Comparison of ENCODE assay signal across 11 cellular contexts in the genomic region with DNA sequence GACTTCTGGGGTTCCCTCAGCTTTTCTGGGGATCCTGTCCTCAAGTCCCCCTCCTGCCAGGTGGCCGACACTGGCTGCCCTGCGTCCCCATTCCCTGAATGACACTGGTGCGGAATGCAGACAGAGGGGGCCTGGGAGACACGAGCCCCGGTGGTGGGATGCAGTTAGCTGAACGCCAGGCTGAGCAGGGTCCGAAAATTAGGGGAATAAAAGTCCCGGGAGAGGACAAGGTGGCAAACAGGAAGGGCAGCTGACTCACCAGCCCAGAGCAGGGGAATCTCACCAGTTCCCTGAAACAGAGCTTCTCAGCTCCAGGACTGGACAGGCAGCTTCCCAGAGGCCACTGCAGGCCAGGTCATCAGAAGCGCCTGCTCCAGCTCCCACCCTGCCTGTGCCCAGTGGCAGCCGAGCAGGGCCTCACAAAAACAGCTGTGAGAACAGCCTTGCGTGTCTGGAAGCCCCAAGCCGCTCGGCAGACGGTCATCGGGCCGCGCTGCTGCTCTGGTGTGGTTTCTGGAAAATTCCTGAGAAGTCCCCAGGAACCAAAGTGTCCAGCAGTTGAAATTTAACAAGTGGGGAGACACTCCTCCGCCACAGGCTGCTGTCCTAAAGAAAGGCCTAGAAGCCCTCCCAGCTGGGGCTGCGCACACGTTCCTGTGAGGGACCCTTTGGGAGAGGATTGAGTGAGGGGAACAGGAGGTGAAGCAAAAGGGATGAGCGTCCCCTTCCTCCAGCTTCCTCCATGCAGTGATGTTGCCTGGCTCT. TPM values are rescaled to one million over a fixed set of nuclear protein-coding genes. Genes with fewer than 3 reads are reported as not detected.
DNase-seq lines count a peak whose midpoint lies in the region; ATAC-seq and TF ChIP-seq lines count a peak whose summit lies in the region.
"Had no signal": no experiment of that assay in that cellular context is flagged by ENCODE, and none has a peak within 500 bp of the region (broad histone marks: within the 10 kb centered on the region; RNA-seq: fewer than 3 reads in every experiment).

No MANE protein-coding gene starts in this region.

- no peaks in the 10 kb centered on the region for H3K36me3 ChIP-seq in colonic mucosa
- H3K36me3 ChIP-seq: right lobe of liver had no signal

- intact Hi-C loops in left cardiac atrium (cut with DNase I) (no loop called here), colonic mucosa (cut with DNase I) (no loop called here)
- intact Hi-C loops in activated CD4-positive, alpha-beta T cell treated with anti-CD3 and anti-CD28 coated beads for 36 hours (cut with DNase I, micrococcal nuclease) = no loop called here

- H3K9ac ChIP-seq in colonic mucosa (ENCODE audit: low read depth in 2 of 2, low read length in 2 of 2) = no peak overlapping the region

- H3K4me3 Mint-ChIP-seq in T-helper 2 cell treated with Interferon-gamma antibody and Interleukin-4, amounts not matched to agents 5 μg/mL and 100 μg/mL, for 36 hours = peak overlapping the region; percentile 21
- no peak overlapping the region for H3K4me3 Mint-ChIP-seq in activated CD8-positive, alpha-beta T cell treated with anti-CD3 and anti-CD28 coated beads, Interleukin-2, amount 10 ng/mL, durations not matched to agents 7 days and 5 days
- peak overlapping the region; percentile 39 for H3K4me3 Mint-ChIP-seq in stimulated activated naive B cell treated with anti-CD40 and anti-IgM and Interleukin-4, amounts not matched to agents 10 μg/mL and 1 μg/mL and 100 μg/mL, for 72 hours
- no peak overlapping the region for H3K4me3 Mint-ChIP-seq in activated CD4-positive, alpha-beta T cell treated with anti-CD3 and anti-CD28 coated beads for 36 hours

- no peaks in the 10 kb centered on the region for H3K27me3 Mint-ChIP-seq in T-helper 2 cell treated with Interferon-gamma antibody and Interleukin-4, amounts not matched to agents 5 μg/mL and 100 μg/mL, for 36 hours (ENCODE audit: low read depth)
- H3K27me3 Mint-ChIP-seq in activated CD8-positive, alpha-beta T cell treated with anti-CD3 and anti-CD28 coated beads, Interleukin-2, amount 10 ng/mL, durations not matched to agents 7 days and 5 days (ENCODE audit: low read depth) = no peaks in the 10 kb centered on the region
- H3K27me3 Mint-ChIP-seq in stimulated activated naive B cell treated with anti-CD40 and anti-IgM and Interleukin-4, amounts not matched to agents 10 μg/mL and 1 μg/mL and 100 μg/mL, for 72 hours = peaks cover 0 to 1% of the 10 kb centered on the region in 2 donors
- peaks cover 2% of the 10 kb centered on the region for H3K27me3 Mint-ChIP-seq in activated CD4-positive, alpha-beta T cell treated with anti-CD3 and anti-CD28 coated beads for 36 hours

- H3K4me1 ChIP-seq in colonic mucosa = no peaks in the 10 kb centered on the region
- H3K4me1 ChIP-seq: right lobe of liver had no signal

- ATAC-seq in activated CD8-positive, alpha-beta T cell treated with anti-CD3 and anti-CD28 coated beads, Interleukin-2, amount 10 ng/mL, durations not matched to agents 7 days and 5 days = no peak
- ATAC-seq in left cardiac atrium = no peak
- no peak for ATAC-seq in stimulated activated naive B cell treated with anti-CD40 and anti-IgM and Interleukin-4, amounts not matched to agents 10 μg/mL and 1 μg/mL and 100 μg/mL, for 72 hours (replicated peaks)
- no peak for ATAC-seq in HG03354 (IDR thresholded peaks at IDR 0.05; ENCODE audit: poor library complexity, severe bottlenecking, unreplicated experiment)
- ATAC-seq in activated CD4-positive, alpha-beta T cell treated with anti-CD3 and anti-CD28 coated beads for 36 hours = no peak

- no peak overlapping the region for H3K4me3 ChIP-seq in colonic mucosa
- H3K4me3 ChIP-seq: A549, right lobe of liver had no signal

- H3K27ac ChIP-seq in colonic mucosa = no peak overlapping the region
- H3K27ac ChIP-seq: right lobe of liver had no signal

- H3K9me3 ChIP-seq in colonic mucosa = no peaks in the 10 kb centered on the region
- H3K9me3 ChIP-seq: A549, right lobe of liver had no signal

- CTCF ChIA-PET in activated CD8-positive, alpha-beta T cell treated with anti-CD3 and anti-CD28 coated beads, Interleukin-2, amount 10 ng/mL, durations not matched to agents 7 days and 5 days (lab: Charles Lee) = interaction anchor here (1.7 kb wide), 1 partner anchor 19 kb away, joined by 5 read pairs; no protein-coding TSS in a partner anchor
- CTCF ChIA-PET in activated CD4-positive, alpha-beta T cell treated with anti-CD3 and anti-CD28 coated beads for 36 hours (lab: Charles Lee) = no interaction called here

- H3K27me3 ChIP-seq in colonic mucosa = peaks cover 9% of the 10 kb centered on the region
- H3K27me3 ChIP-seq: right lobe of liver had no signal

- no peaks in the 10 kb centered on the region for H3K9me3 Mint-ChIP-seq in T-helper 2 cell treated with Interferon-gamma antibody and Interleukin-4, amounts not matched to agents 5 μg/mL and 100 μg/mL, for 36 hours
- H3K9me3 Mint-ChIP-seq in activated CD8-positive, alpha-beta T cell treated with anti-CD3 and anti-CD28 coated beads, Interleukin-2, amount 10 ng/mL, durations not matched to agents 7 days and 5 days (ENCODE audit: insufficient read depth) = no peaks in the 10 kb centered on the region
- H3K9me3 Mint-ChIP-seq in stimulated activated naive B cell treated with anti-CD40 and anti-IgM and Interleukin-4, amounts not matched to agents 10 μg/mL and 1 μg/mL and 100 μg/mL, for 72 hours = peaks cover 0 to 11% of the 10 kb centered on the region in 2 donors
- no peaks in the 10 kb centered on the region for H3K9me3 Mint-ChIP-seq in activated CD4-positive, alpha-beta T cell treated with anti-CD3 and anti-CD28 coated beads for 36 hours (ENCODE audit: low read depth)

- H3K4me1 Mint-ChIP-seq in T-helper 2 cell treated with Interferon-gamma antibody and Interleukin-4, amounts not matched to agents 5 μg/mL and 100 μg/mL, for 36 hours (ENCODE audit: low read depth) = peaks cover 43% of the 10 kb centered on the region
- peaks cover 65% of the 10 kb centered on the region for H3K4me1 Mint-ChIP-seq in activated CD8-positive, alpha-beta T cell treated with anti-CD3 and anti-CD28 coated beads, Interleukin-2, amount 10 ng/mL, durations not matched to agents 7 days and 5 days (ENCODE audit: low read depth)
- H3K4me1 Mint-ChIP-seq in stimulated activated naive B cell treated with anti-CD40 and anti-IgM and Interleukin-4, amounts not matched to agents 10 μg/mL and 1 μg/mL and 100 μg/mL, for 72 hours = peaks cover 53 to 73% of the 10 kb centered on the region in 2 donors
- H3K4me1 Mint-ChIP-seq in activated CD4-positive, alpha-beta T cell treated with anti-CD3 and anti-CD28 coated beads for 36 hours = peaks cover 44% of the 10 kb centered on the region

- no peak for TF ChIP-seq CTCF in colonic mucosa (IDR thresholded peaks at IDR 0.05)

- H3K36me3 Mint-ChIP-seq in T-helper 2 cell treated with Interferon-gamma antibody and Interleukin-4, amounts not matched to agents 5 μg/mL and 100 μg/mL, for 36 hours (ENCODE audit: low read depth) = peaks cover 36% of the 10 kb centered on the region
- H3K36me3 Mint-ChIP-seq in activated CD8-positive, alpha-beta T cell treated with anti-CD3 and anti-CD28 coated beads, Interleukin-2, amount 10 ng/mL, durations not matched to agents 7 days and 5 days (ENCODE audit: low read depth) = peaks cover 38% of the 10 kb centered on the region
- peaks cover 55 to 66% of the 10 kb centered on the region in 2 donors for H3K36me3 Mint-ChIP-seq in stimulated activated naive B cell treated with anti-CD40 and anti-IgM and Interleukin-4, amounts not matched to agents 10 μg/mL and 1 μg/mL and 100 μg/mL, for 72 hours
- peaks cover 12% of the 10 kb centered on the region for H3K36me3 Mint-ChIP-seq in activated CD4-positive, alpha-beta T cell treated with anti-CD3 and anti-CD28 coated beads for 36 hours (ENCODE audit: low read depth)

- DNase-seq in T-helper 2 cell treated with Interferon-gamma antibody and Interleukin-4, amounts not matched to agents 5 μg/mL and 100 μg/mL, for 36 hours (ENCODE audit: low spot score) = no peak
- DNase-seq in T-helper 2 cell (no peak), left cardiac atrium (peak; percentile 16), colonic mucosa (no peak)
- DNase-seq in activated CD8-positive, alpha-beta T cell treated with anti-CD3 and anti-CD28 coated beads, Interleukin-2, amount 10 ng/mL, durations not matched to agents 7 days and 5 days = peak; percentile 20
- DNase-seq in stimulated activated naive B cell treated with anti-CD40 and anti-IgM and Interleukin-4, amounts not matched to agents 10 μg/mL and 1 μg/mL and 100 μg/mL, for 72 hours = no peak
- DNase-seq in activated CD4-positive, alpha-beta T cell treated with anti-CD3 and anti-CD28 coated beads for 36 hours = no peak
- DNase-seq: NCI-H446 treated with DMSO at 0.1 percent for 48 hours had no signal

- POLR2A ChIA-PET in activated CD8-positive, alpha-beta T cell treated with anti-CD3 and anti-CD28 coated beads, Interleukin-2, amount 10 ng/mL, durations not matched to agents 7 days and 5 days (lab: Charles Lee) = no interaction called here
- POLR2A ChIA-PET in activated CD4-positive, alpha-beta T cell treated with anti-CD3 and anti-CD28 coated beads for 36 hours (lab: Charles Lee) = no interaction called here

- peak overlapping the region; percentile 63 for H3K27ac Mint-ChIP-seq in T-helper 2 cell treated with Interferon-gamma antibody and Interleukin-4, amounts not matched to agents 5 μg/mL and 100 μg/mL, for 36 hours
- H3K27ac Mint-ChIP-seq in activated CD8-positive, alpha-beta T cell treated with anti-CD3 and anti-CD28 coated beads, Interleukin-2, amount 10 ng/mL, durations not matched to agents 7 days and 5 days = peak overlapping the region; percentile 68
- H3K27ac Mint-ChIP-seq in stimulated activated naive B cell treated with anti-CD40 and anti-IgM and Interleukin-4, amounts not matched to agents 10 μg/mL and 1 μg/mL and 100 μg/mL, for 72 hours = peak overlapping the region; percentile 86
- H3K27ac Mint-ChIP-seq in activated CD4-positive, alpha-beta T cell treated with anti-CD3 and anti-CD28 coated beads for 36 hours = no peak overlapping the region

RNA-seq across cellular contexts. Expression of a gene that starts 47.6 kb away (rescaled TPM):
- 10 to 100 TPM; 62.2 to 62.3 TPM for total RNA-seq in activated CD8-positive, alpha-beta T cell treated with anti-CD3 and anti-CD28 coated beads, Interleukin-2, amount 10 ng/mL, durations not matched to agents 7 days and 5 days
- 10 to 100 TPM; 41.4 to 42.3 TPM for total RNA-seq in left cardiac atrium
- 10 to 100 TPM; 52.0 to 58.7 TPM for total RNA-seq in colonic mucosa
- total RNA-seq in activated CD4-positive, alpha-beta T cell treated with anti-CD3 and anti-CD28 coated beads for 36 hours = 10 to 100 TPM; 49.7 to 62.7 TPM

Comparison
In these comparisons a context has a peak if more than half of its experiments do, and no peak if none do; other contexts are left out.
1. DNase-seq: peak in activated CD8-positive, alpha-beta T cell treated with anti-CD3 and anti-CD28 coated beads, Interleukin-2, amount 10 ng/mL, durations not matched to agents 7 days and 5 days (single experiment) and left cardiac atrium (single experiment); none in T-helper 2 cell treated with Interferon-gamma antibody and Interleukin-4, amounts not matched to agents 5 μg/mL and 100 μg/mL, for 36 hours (single experiment), T-helper 2 cell (0 of 5), stimulated activated naive B cell treated with anti-CD40 and anti-IgM and Interleukin-4, amounts not matched to agents 10 μg/mL and 1 μg/mL and 100 μg/mL, for 72 hours (single experiment), colonic mucosa (single experiment) and activated CD4-positive, alpha-beta T cell treated with anti-CD3 and anti-CD28 coated beads for 36 hours (single experiment).
2. H3K4me3 Mint-ChIP-seq: peak in T-helper 2 cell treated with Interferon-gamma antibody and Interleukin-4, amounts not matched to agents 5 μg/mL and 100 μg/mL, for 36 hours (single experiment) and stimulated activated naive B cell treated with anti-CD40 and anti-IgM and Interleukin-4, amounts not matched to agents 10 μg/mL and 1 μg/mL and 100 μg/mL, for 72 hours (2 of 2); none in activated CD8-positive, alpha-beta T cell treated with anti-CD3 and anti-CD28 coated beads, Interleukin-2, amount 10 ng/mL, durations not matched to agents 7 days and 5 days (single experiment) and activated CD4-positive, alpha-beta T cell treated with anti-CD3 and anti-CD28 coated beads for 36 hours (single experiment).